23 cellular contexts compared by ENCODE assay signal in the genomic region with DNA sequence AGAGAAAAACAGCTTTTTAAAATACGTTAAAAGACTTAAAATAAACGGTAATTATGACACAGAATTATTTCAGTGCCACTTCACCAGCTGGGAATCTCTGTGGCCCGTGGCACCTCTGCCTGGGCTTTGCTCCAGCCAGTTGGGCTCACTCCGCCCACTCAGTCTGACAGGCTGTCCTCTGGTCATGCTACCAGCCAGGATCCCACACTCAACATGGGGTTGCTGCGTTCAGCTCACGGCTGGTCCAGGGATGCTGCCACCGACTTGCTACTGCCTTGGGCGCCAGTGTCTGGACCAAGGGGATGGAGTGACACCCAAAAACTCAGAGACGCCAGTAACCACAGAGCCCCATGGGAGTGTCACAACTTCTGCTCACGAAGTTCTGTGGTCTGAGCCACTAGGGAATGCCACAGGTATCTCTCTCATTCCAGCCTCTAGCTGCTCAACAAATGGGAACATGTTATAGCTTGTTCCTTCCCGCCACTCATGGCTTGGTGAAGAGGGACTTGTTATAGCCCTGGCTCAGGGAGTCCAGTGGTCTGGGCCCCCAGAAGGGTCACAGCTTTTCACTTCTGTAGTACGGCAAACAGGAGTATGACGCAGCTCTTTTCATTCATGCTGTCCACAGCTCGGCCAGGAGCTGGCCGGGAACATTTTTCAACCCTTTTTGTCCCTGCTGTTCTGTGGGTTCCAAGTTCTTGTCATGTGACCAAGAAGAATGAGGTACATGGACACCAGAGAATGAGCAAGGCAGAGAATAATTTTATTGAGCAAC. TPM values are rescaled to one million over a fixed set of nuclear protein-coding genes. Genes with fewer than 3 reads are reported as not detected.
DNase-seq lines count a peak whose midpoint lies in the region; ATAC-seq, FAIRE-seq and TF ChIP-seq lines count a peak whose summit lies in the region.
"Had no signal": no experiment of that assay in that cellular context is flagged by ENCODE, and none has a peak within 500 bp of the region (broad histone marks: within the 10 kb centered on the region; RNA-seq: fewer than 3 reads in every experiment).

No MANE protein-coding gene starts in this region.

- POLR2A ChIA-PET in MCF 10A (lab: Yijun Ruan, JAX) (interaction anchor here (0.6 kb wide), 1 partner anchor 80 kb away, joined by 4 read pairs; no protein-coding TSS in a partner anchor), K562 (lab: Yijun Ruan, JAX) (interaction anchor here (1.3 kb wide), 1 partner anchor 23 kb away, joined by 6 read pairs; a partner anchor contains a TSS), GM10248 (lab: Yijun Ruan, JAX) (no interaction called here)

- TF ChIP-seq RAD21 in K562 (CRISPR knock-in tag; conservative IDR thresholded peaks at IDR 0.05 in 1 of 2, IDR thresholded peaks at IDR 0.05 in 1 of 2) = no peak

- H3K4me3 ChIP-seq in mammary epithelial cell (replicated peaks in 1 of 3; ENCODE audit: insufficient read depth in 1 of 3, low read depth in 2 of 3, low read length in 3 of 3) = no peak overlapping the region
- no peak overlapping the region for H3K4me3 ChIP-seq in K562
- no peak overlapping the region for H3K4me3 ChIP-seq in upper lobe of right lung

- no peaks in the 10 kb centered on the region for H3K4me1 ChIP-seq in mammary epithelial cell (ENCODE audit: insufficient read depth, low read length)
- peaks cover 4 to 5% of the 10 kb centered on the region in 2 experiments; a peak in 2 of 5 replicates for H3K4me1 ChIP-seq in K562 (replicated peaks in 1 of 2; ENCODE audit: control insufficient read depth in 2 of 2, insufficient read depth in 2 of 2, low read length in 2 of 2)
- no peaks in the 10 kb centered on the region for H3K4me1 ChIP-seq in upper lobe of right lung

- intact Hi-C loops in mammary epithelial cell (cut with micrococcal nuclease) (no loop called here), MCF 10A (cut with micrococcal nuclease) (no loop called here), K562 (cut with micrococcal nuclease) (no loop called here), upper lobe of right lung (cut with DNase I) (no loop called here)

- TF ChIP-seq CTCF in mammary epithelial cell (conservative IDR thresholded peaks at IDR 0.05 in 1 of 2, IDR thresholded peaks at IDR 0.05 in 1 of 2; ENCODE audit: extremely low read depth in 1 of 2, insufficient read depth in 1 of 2, low read depth in 1 of 2, low read length in 2 of 2) (no peak), MCF 10A (IDR thresholded peaks at IDR 0.05; ENCODE audit: unreplicated experiment) (no peak), K562 (IDR thresholded peaks at IDR 0.05 in 2 of 3, conservative IDR thresholded peaks at IDR 0.05 in 1 of 3; ENCODE audit: insufficient read depth in 2 of 3, low read depth in 1 of 3, low read length in 3 of 3) (no peak), upper lobe of right lung (IDR thresholded peaks at IDR 0.05) (no peak), GM10248 (IDR thresholded peaks at IDR 0.05; ENCODE audit: control extremely low read depth, extremely low read depth, low read depth, missing control alignments) (no peak)

- H3K27me3 ChIP-seq in mammary epithelial cell (ENCODE audit: insufficient read depth, low read length) = no peaks in the 10 kb centered on the region
- no peaks in the 10 kb centered on the region for H3K27me3 ChIP-seq in K562 (ENCODE audit: control insufficient read depth in 2 of 2, insufficient read depth in 2 of 2, low read length in 2 of 2)
- peaks cover 3% of the 10 kb centered on the region for H3K27me3 ChIP-seq in upper lobe of right lung

- no peaks in the 10 kb centered on the region for H3K9me3 Mint-ChIP-seq in MCF 10A (ENCODE audit: unreplicated experiment)

- no peaks in the 10 kb centered on the region for H3K79me2 ChIP-seq in mammary epithelial cell (ENCODE audit: insufficient read depth, low read length)
- no peaks in the 10 kb centered on the region for H3K79me2 ChIP-seq in K562 (ENCODE audit: control insufficient read depth, insufficient read depth, low read length)

- H3K9me3 ChIP-seq in mammary epithelial cell (replicated peaks; ENCODE audit: insufficient read depth, low read length) (no peaks in the 10 kb centered on the region), K562 (replicated peaks; ENCODE audit: control insufficient read depth, insufficient read depth, low read depth, low read length) (no peaks in the 10 kb centered on the region), upper lobe of right lung (no peaks in the 10 kb centered on the region)
- H3K9me3 ChIP-seq: SK-N-SH had no signal

- H3K27ac ChIP-seq in mammary epithelial cell (ENCODE audit: insufficient read depth, low read depth, low read length) (no peak overlapping the region), K562 (ENCODE audit: extremely low read depth, low read depth, low read length) (no peak overlapping the region), upper lobe of right lung (no peak overlapping the region)

- TF ChIP-seq POLR2A in K562 (conservative IDR thresholded peaks at IDR 0.05) = no peak

- no peaks in the 10 kb centered on the region for H3K4me1 Mint-ChIP-seq in MCF 10A (ENCODE audit: insufficient read depth, unreplicated experiment)
- H3K4me1 Mint-ChIP-seq: CD4-positive, alpha-beta memory T cell had no signal

- no peak overlapping the region for H3K4me2 ChIP-seq in mammary epithelial cell (ENCODE audit: insufficient read depth, low read depth, low read length)
- H3K4me2 ChIP-seq in K562 (ENCODE audit: insufficient read depth, low read length) = peak overlapping the region; percentile 56
- H3K4me2 ChIP-seq: SK-N-SH had no signal

- no peak overlapping the region for H3K27ac Mint-ChIP-seq in MCF 10A (ENCODE audit: low read depth, unreplicated experiment)
- H3K27ac Mint-ChIP-seq: CD4-positive, alpha-beta memory T cell had no signal

- no peak for TF ChIP-seq EP300 in K562 (IDR thresholded peaks at IDR 0.05; ENCODE audit: low read length)

- H3K9ac ChIP-seq in mammary epithelial cell (ENCODE audit: insufficient read depth, low read length) (no peak overlapping the region), K562 (ENCODE audit: insufficient read depth in 1 of 2, low read depth in 2 of 2, low read length in 2 of 2) (no peak overlapping the region; a peak in 1 of 4 replicates)
- H3K9ac ChIP-seq: SK-N-SH had no signal

- in situ Hi-C loops in mammary epithelial cell (cut with MboI; ENCODE audit: low sequenced_read_pairs in 2 of 2) = no loop called here
- in situ Hi-C loops in K562 (cut with MboI) = no loop called here

- no peaks in the 10 kb centered on the region for H3K9me1 ChIP-seq in K562 (ENCODE audit: control insufficient read depth, insufficient read depth, low read length)

- no TSS peak for BruUV-seq in mammary epithelial cell (replicated peaks; lab: Mats Ljungman, UMichigan)
- BruUV-seq in MCF 10A (replicated peaks; lab: Mats Ljungman, UMichigan) = no TSS peak
- BruUV-seq in K562 (replicated peaks; lab: Mats Ljungman, UMichigan) = no TSS peak

- H2AFZ ChIP-seq in mammary epithelial cell (ENCODE audit: low read depth, low read length) (no peak overlapping the region), K562 (ENCODE audit: low read depth, low read length) (peak overlapping the region; percentile 83)

- ATAC-seq in K562 = peak; percentile 76
- ATAC-seq in upper lobe of right lung = peak; percentile 16
- ATAC-seq: PC-3 had no signal

- no peak for FAIRE-seq in K562 (lab: Jason Lieb, UNC)
- no peak for FAIRE-seq in GM19239 (lab: Jason Lieb, UNC)
- FAIRE-seq: A204.1, GM12892, GM18507 had no signal

- H3K4me3 Mint-ChIP-seq in MCF 10A (ENCODE audit: unreplicated experiment) = no peak overlapping the region
- H3K4me3 Mint-ChIP-seq: CD4-positive, alpha-beta memory T cell had no signal

- DNase-seq in mammary epithelial cell (peak; percentile 11), MCF 10A (ENCODE audit: unreplicated experiment) (no peak), K562 (ENCODE audit: extremely low read depth in 1 of 4, low spot score in 3 of 4) (peak in 2 of 4 experiments; percentile 4 to 16), myocyte (ENCODE audit: low read depth) (peak; percentile 26), upper lobe of right lung (no peak), putamen (ENCODE audit: low spot score) (no peak), GM19239 (ENCODE audit: insufficient read length, low spot score) (no peak), GM10248 (ENCODE audit: extremely low spot score) (no peak)
- DNase-seq: DMS53, HCEC 1CT, MV-4-11, NCI-H187, NCI-H226, NCI-H524, NCI-H82, PC-3, RPMI8226, SHP77 treated with DMSO at 0.1 percent for 48 hours, SK-N-SH had no signal

- 63% methylated on average over 15 of the region's 15 CpGs for WGBS in mammary epithelial cell (ENCODE audit: low coverage, missing lambda C conversion rate)
- WGBS in K562 (ENCODE audit: insufficient coverage, low coverage, missing lambda C conversion rate) = 18% methylated on average over 10 of the region's 15 CpGs

- dilution Hi-C loops in mammary epithelial cell (cut with HindIII; ENCODE audit: low sequenced_read_pairs) = no loop called here

- CTCF ChIA-PET in mammary epithelial cell (lab: Charles Lee; ENCODE audit: low non-redundant PET) = no interaction called here
- CTCF ChIA-PET in MCF 10A (lab: Yijun Ruan, JAX) = interaction anchor here (0.7 kb wide), 1 partner anchor 133 kb away, joined by 3 read pairs; no protein-coding TSS in a partner anchor
- CTCF ChIA-PET in K562 (lab: Yijun Ruan, JAX; ENCODE audit: low intra/inter-chr PET ratio) = no interaction called here
- CTCF ChIA-PET in GM10248 (lab: Yijun Ruan, JAX) = no interaction called here

- no peaks in the 10 kb centered on the region for H3K27me3 Mint-ChIP-seq in MCF 10A (ENCODE audit: insufficient read depth, unreplicated experiment)

- H4K20me1 ChIP-seq in mammary epithelial cell (ENCODE audit: insufficient read depth, low read length) = no peaks in the 10 kb centered on the region
- no peaks in the 10 kb centered on the region for H4K20me1 ChIP-seq in K562 (replicated peaks; ENCODE audit: control insufficient read depth, insufficient read depth, low read length)

- H3K36me3 ChIP-seq in mammary epithelial cell (ENCODE audit: insufficient read depth, low read length) = no peaks in the 10 kb centered on the region
- H3K36me3 ChIP-seq in K562 (ENCODE audit: control insufficient read depth, insufficient read depth, low read length) = no peaks in the 10 kb centered on the region
- H3K36me3 ChIP-seq in upper lobe of right lung = no peaks in the 10 kb centered on the region

- no peaks in the 10 kb centered on the region for H3K36me3 Mint-ChIP-seq in MCF 10A (ENCODE audit: insufficient read depth, unreplicated experiment)

RNA-seq across cellular contexts. Expression of a gene that starts 23.4 kb away (rescaled TPM):
- total RNA-seq in mammary epithelial cell = 10 to 100 TPM; 22.0 to 22.2 TPM
- 11.3 TPM for polyA plus RNA-seq in mammary epithelial cell
- 22.9 TPM for polyA minus RNA-seq in mammary epithelial cell
- total RNA-seq in MCF 10A (2022) = 21.1 and 28.2 TPM in 2 replicates
- total RNA-seq in K562 (2011; cell fraction: chromatin; rRNA removed; ENCODE audit: low replicate concordance) = 19.7 and 20.5 TPM in 2 replicates
- 19.6 and 20.2 TPM in 2 replicates for total RNA-seq in K562 (2011; cell fraction: nucleolus; rRNA removed)
- 27.8 and 30.8 TPM in 2 replicates for total RNA-seq in K562 (2011; cell fraction: nucleoplasm; rRNA removed)
- total RNA-seq in K562 (2014; rRNA removed) = 20.4 and 25.3 TPM in 2 replicates
- total RNA-seq in K562 (2014; rRNA removed; fragmentation: Illumina TruSeq; extraction: Trizol) = 32.1 and 34.7 TPM in 2 replicates
- 30.1 and 31.0 TPM in 2 replicates for total RNA-seq in K562 (2015; rRNA removed; fragmentation: Illumina TruSeq; extraction: Trizol)
- total RNA-seq in K562 (2021) = 33.0 and 35.6 TPM in 2 replicates
- polyA plus RNA-seq in K562 (2011; rRNA removed) = 34.3 and 40.5 TPM in 2 replicates
- polyA plus RNA-seq in K562 (2011; cell fraction: cytosol; rRNA removed) = 15.1 and 30.2 TPM in 2 replicates
- polyA plus RNA-seq in K562 (2011; cell fraction: nucleus; rRNA removed) = 15.7 and 21.1 TPM in 2 replicates
- 21.5 and 28.4 TPM in 2 replicates for polyA plus RNA-seq in K562 (2012)
- polyA plus RNA-seq in K562 (2014; fragmentation: Illumina TruSeq; extraction: Trizol) = 30.6 and 31.8 TPM in 2 replicates
- polyA plus RNA-seq in K562 (2014; fragmentation: Nextera tagmentation; extraction: Ambion mirVana) = 10 to 100 TPM; 10.3 to 12.1 TPM
- polyA plus RNA-seq in K562 (2014; rRNA removed) = 22.9 and 25.1 TPM in 2 replicates
- polyA minus RNA-seq in K562 (2011; rRNA and poly(A)+ RNA removed) = 50.8 and 51.2 TPM in 2 replicates
- 18.2 and 24.0 TPM in 2 replicates for polyA minus RNA-seq in K562 (2011; cell fraction: cytosol; rRNA and poly(A)+ RNA removed)
- 14.1 and 31.0 TPM in 2 replicates for polyA minus RNA-seq in K562 (2011; cell fraction: nucleus; rRNA and poly(A)+ RNA removed)
- 31.8 and 35.9 TPM in 2 replicates for total RNA-seq in myocyte
- polyA plus RNA-seq in myocyte (2012) = 20.0 TPM
- 30.4 TPM for total RNA-seq in upper lobe of right lung

Comparison
In these comparisons a context has a peak if more than half of its experiments do, and no peak if none do; other contexts are left out.
1. DNase-seq: peak in mammary epithelial cell (single experiment) and myocyte (single experiment); none in MCF 10A (single experiment), upper lobe of right lung (single experiment), putamen (single experiment), GM19239 (single experiment) and GM10248 (single experiment).